In genomic region chr13:74574964-74575728, GRCh38 we compare ENCODE assay signal across 8 cellular contexts.
DNase-seq lines count a peak whose midpoint lies in the region; ATAC-seq and TF ChIP-seq lines count a peak whose summit lies in the region.

No MANE protein-coding gene starts in this region.

- H3K36me3 ChIP-seq in left ventricle myocardium inferior: no peaks in the 10 kb centered on the region
- H3K36me3 ChIP-seq in upper lobe of left lung: no peaks in the 10 kb centered on the region

- peaks cover 12% of the 10 kb centered on the region for H3K4me1 Mint-ChIP-seq in activated naive CD8-positive, alpha-beta T cell treated with anti-CD3 and anti-CD28 coated beads for 36 hours

- no peak for TF ChIP-seq EP300 in upper lobe of left lung (IDR thresholded peaks at IDR 0.05)

- H3K9me3 ChIP-seq in left ventricle myocardium inferior (replicated peaks) (no peaks in the 10 kb centered on the region), upper lobe of left lung (no peaks in the 10 kb centered on the region)

- intact Hi-C loops in left ventricle myocardium inferior (cut with micrococcal nuclease): no loop called here
- intact Hi-C loops in left ventricle myocardium superior (cut with micrococcal nuclease): no loop called here

- TF ChIP-seq POLR2A in upper lobe of left lung (IDR thresholded peaks at IDR 0.05): no peak

- no peaks in the 10 kb centered on the region for H3K9me3 Mint-ChIP-seq in activated naive CD8-positive, alpha-beta T cell treated with anti-CD3 and anti-CD28 coated beads for 36 hours

- DNase-seq in left ventricle myocardium inferior: no peak
- DNase-seq in left ventricle myocardium superior: no peak
- DNase-seq in activated naive CD8-positive, alpha-beta T cell treated with anti-CD3 and anti-CD28 coated beads for 36 hours: no peak
- DNase-seq in upper lobe of left lung: no peak
- no peak for DNase-seq in SIG-M5 (lab: John Stamatoyannopoulos, UW)
- DNase-seq in SKM-1 (lab: John Stamatoyannopoulos, UW; ENCODE audit: unreplicated experiment): no peak

- WGBS in upper lobe of left lung, 2 donors: 31 to 38% methylated on average over 10 of the region's 10 CpGs

- H3K36me3 Mint-ChIP-seq in activated naive CD8-positive, alpha-beta T cell treated with anti-CD3 and anti-CD28 coated beads for 36 hours: no peaks in the 10 kb centered on the region

- peaks cover 6% of the 10 kb centered on the region for H3K27me3 ChIP-seq in left ventricle myocardium inferior (ENCODE audit: low read depth)
- H3K27me3 ChIP-seq in layer of hippocampus (ENCODE audit: control insufficient read depth, insufficient read depth, low read length): no peaks in the 10 kb centered on the region
- H3K27me3 ChIP-seq in upper lobe of left lung: no peaks in the 10 kb centered on the region

- peak overlapping the region; percentile 72 for H3K4me3 Mint-ChIP-seq in activated naive CD8-positive, alpha-beta T cell treated with anti-CD3 and anti-CD28 coated beads for 36 hours

- ATAC-seq in left ventricle myocardium superior: no peak
- ATAC-seq in upper lobe of left lung (ENCODE audit: low FRiP score in 2 of 2): peak in 1 of 2 donors; percentile 42
- ATAC-seq in GM19351 (IDR thresholded peaks at IDR 0.05; ENCODE audit: unreplicated experiment): no peak

- H3K27ac Mint-ChIP-seq in activated naive CD8-positive, alpha-beta T cell treated with anti-CD3 and anti-CD28 coated beads for 36 hours: no peak overlapping the region

- H3K27ac ChIP-seq in left ventricle myocardium inferior (replicated peaks) (peak overlapping the region; percentile 80), layer of hippocampus (ENCODE audit: low read depth, low read length) (peak overlapping the region; percentile 8), upper lobe of left lung (no peak overlapping the region)

- H3K27me3 Mint-ChIP-seq in activated naive CD8-positive, alpha-beta T cell treated with anti-CD3 and anti-CD28 coated beads for 36 hours: peaks cover 35% of the 10 kb centered on the region

- TF ChIP-seq CTCF in left ventricle myocardium inferior (IDR thresholded peaks at IDR 0.05; ENCODE audit: borderline replicate concordance): no peak
- no peak for TF ChIP-seq CTCF in upper lobe of left lung (IDR thresholded peaks at IDR 0.05)

- H3K4me3 ChIP-seq in left ventricle myocardium inferior (peak overlapping the region; percentile 56), upper lobe of left lung (peak overlapping the region in 3 of 4 donors; percentile 14 to 36 (median 36))

- peaks cover 35% of the 10 kb centered on the region for H3K4me1 ChIP-seq in left ventricle myocardium inferior
- H3K4me1 ChIP-seq in upper lobe of left lung: peaks cover 6 to 11% (median 7%) of the 10 kb centered on the region in 4 donors

Comparison
In these comparisons a context has a peak if more than half of its experiments do, and no peak if none do; other contexts are left out.
1. H3K27ac ChIP-seq: peak in left ventricle myocardium inferior (single experiment) and layer of hippocampus (single experiment); none in upper lobe of left lung (0 of 4).